2 cellular contexts compared by ENCODE assay signal in genomic region chr17:60447375-60447774, GRCh38.
TF ChIP-seq lines count a peak whose summit lies in the region.

No MANE protein-coding gene starts in this region.

TF ChIP-seq in GM12878, 131 proteins besides CTCF, POLR2A, EP300 and RAD21:
- TF ChIP-seq NFXL1 (IDR thresholded peaks at IDR 0.05; ENCODE audit: borderline replicate concordance) (peak; percentile 74; the same call in 1 of the 2 replicates), SUZ12 (IDR thresholded peaks at IDR 0.05; ENCODE audit: unreplicated experiment) (no peak)

TF ChIP-seq in GM23338, 12 proteins besides CTCF, POLR2A, EP300 and RAD21:
- TF ChIP-seq STAT1 (IDR thresholded peaks at IDR 0.05; ENCODE audit: unreplicated experiment) (no peak), ZNF331 (CRISPR knock-in tag; IDR thresholded peaks at IDR 0.05; ENCODE audit: low read depth) (no peak), ETS1 (IDR thresholded peaks at IDR 0.05) (no peak), EZH2phosphoT487 (IDR thresholded peaks at IDR 0.05; ENCODE audit: unreplicated experiment) (no peak), ZNF462 (CRISPR knock-in tag; IDR thresholded peaks at IDR 0.05) (no peak), JUNB (IDR thresholded peaks at IDR 0.05; ENCODE audit: unreplicated experiment) (no peak), NANOG (IDR thresholded peaks at IDR 0.05; ENCODE audit: borderline replicate concordance) (no peak), CREB1 (CRISPR knock-in tag; IDR thresholded peaks at IDR 0.05; ENCODE audit: low read depth) (no peak), POLR2AphosphoS5 (IDR thresholded peaks at IDR 0.05; ENCODE audit: low read depth) (no peak)
